Comparison of ENCODE assay signal across 18 cellular contexts in genomic region chr11:116650052-116650451, GRCh38.
"Had no signal": no experiment of that assay in that cellular context is flagged by ENCODE, and none has a peak within 500 bp of the region (broad histone marks: within the 10 kb centered on the region; RNA-seq: fewer than 3 reads in every experiment).

No MANE protein-coding gene starts in this region.

- H3K27me3 ChIP-seq: SJSA1 had no signal

- H3K36me3 ChIP-seq: SJSA1 had no signal

- H3K27ac ChIP-seq: SJSA1, SK-N-MC had no signal

- H3K4me1 ChIP-seq: SJSA1 had no signal

- H3K9me3 ChIP-seq: SJSA1 had no signal

- H3K4me3 ChIP-seq: SJSA1, SK-N-MC had no signal

- DNase-seq: KBM-7, MV-4-11, NCI-H1048, NCI-H1105, NCI-H1417, NCI-H187 treated with DMSO at 0.1 percent for 48 hours, NCI-H2029 treated with DMSO at 0.1 percent for 48 hours, NCI-H2171 treated with DMSO at 0.1 percent for 48 hours, NCI-H345, NCI-H446 treated with DMSO at 0.1 percent for 48 hours, NCI-H524, NCI-H69, NCI-H774, Right ventricle myocardium superior, RPMI8226, SIG-M5 had no signal
